ENCODE assay signal across 13 cellular contexts in genomic region chr13:102440259-102440936, GRCh38.
DNase-seq lines count a peak whose midpoint lies in the region; ATAC-seq and TF ChIP-seq lines count a peak whose summit lies in the region.
"Had no signal": no experiment of that assay in that cellular context is flagged by ENCODE, and none has a peak within 500 bp of the region (broad histone marks: within the 10 kb centered on the region; RNA-seq: fewer than 3 reads in every experiment).

No MANE protein-coding gene starts in this region.

- peak; percentile 5 for DNase-seq in choroid plexus epithelial cell (ENCODE audit: low read depth)
- no peak for DNase-seq in SIG-M5 treated with dmso at 0.1 percent for 504 hours (lab: John Stamatoyannopoulos, UW; ENCODE audit: unreplicated experiment)
- no peak for DNase-seq in activated CD4-positive, CD25-positive, alpha-beta regulatory T cell treated with anti-CD3 and anti-CD28 coated beads, Interleukin-2, amount 50 U/mL, for 72 hours
- DNase-seq in activated naive CD4-positive, alpha-beta T cell treated with anti-CD3 and anti-CD28 coated beads, Interleukin-2, amount 50 U/mL, for 16 hours: no peak
- DNase-seq in NCI-H82 (lab: John Stamatoyannopoulos, UW): no peak
- DNase-seq: activated T-cell treated with anti-CD3 and anti-CD28 coated beads, Interleukin-2, amount 50 U/mL, for 48 hours; MV-4-11; stimulated activated CD4-positive, alpha-beta T cell treated with anti-CD3 and anti-CD28 coated beads, Interleukin-15, amount 100 ng/mL, for 24 hours had no signal

- ATAC-seq in GM21423 (IDR thresholded peaks at IDR 0.05; ENCODE audit: unreplicated experiment) (peak; percentile 50), HG03196 (IDR thresholded peaks at IDR 0.05; ENCODE audit: unreplicated experiment) (peak; percentile 50)
- ATAC-seq: left colon had no signal

- no peak for TF ChIP-seq CTCF in choroid plexus epithelial cell (conservative IDR thresholded peaks at IDR 0.05; ENCODE audit: low read depth, low read length)

- H3K4me3 ChIP-seq in GM08714 (ENCODE audit: low read length): peak overlapping the region; percentile 66; the same call in 1 of the 2 replicates
- no peak overlapping the region for H3K4me3 ChIP-seq in choroid plexus epithelial cell (ENCODE audit: low read depth, low read length)
- H3K4me3 ChIP-seq: SK-N-MC had no signal
